ENCODE assay signal across 25 cellular contexts in the genomic region with DNA sequence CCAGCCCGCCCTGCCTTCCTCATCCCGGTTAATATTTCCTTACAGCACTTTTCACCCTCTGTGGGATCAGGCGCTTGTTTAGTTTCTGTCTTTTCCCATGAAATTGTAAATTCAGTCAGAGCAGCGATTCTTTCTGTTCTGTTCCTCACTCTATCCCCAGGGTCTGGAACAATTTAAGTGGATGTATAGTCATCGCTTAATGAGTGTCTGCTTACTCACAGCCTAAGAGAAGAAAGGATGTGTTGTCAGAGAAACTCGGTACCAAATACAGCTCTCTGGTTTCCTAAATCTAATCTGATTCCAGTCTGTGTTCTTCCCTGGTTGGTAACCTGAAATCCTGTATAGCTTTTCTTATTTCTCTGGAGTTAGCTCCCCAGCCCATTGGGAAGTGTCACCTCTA. TPM values are rescaled to one million over a fixed set of nuclear protein-coding genes. Genes with fewer than 3 reads are reported as not detected.
DNase-seq lines count a peak whose midpoint lies in the region; ATAC-seq and TF ChIP-seq lines count a peak whose summit lies in the region.
"Had no signal": no experiment of that assay in that cellular context is flagged by ENCODE, and none has a peak within 500 bp of the region (broad histone marks: within the 10 kb centered on the region; RNA-seq: fewer than 3 reads in every experiment).

No MANE protein-coding gene starts in this region.

- no peak overlapping the region for H3K4me3 ChIP-seq in AG10803 (ENCODE audit: low read length)
- H3K4me3 ChIP-seq: A549, BLaER1, prostate gland, stomach had no signal

- peak; percentile 63 for DNase-seq in AG10803 (ENCODE audit: low read depth)
- DNase-seq in HT1080 (ENCODE audit: low read depth): peak; percentile 44
- peak; percentile 61 for DNase-seq in foreskin melanocyte
- no peak for DNase-seq in NCI-H510A (lab: John Stamatoyannopoulos, UW)
- no peak for DNase-seq in Right ventricle myocardium inferior (ENCODE audit: missing footprints)
- DNase-seq in activated T-cell treated with anti-CD3 and anti-CD28 coated beads, Interleukin-2, amount 50 U/mL, for 1 hour: no peak
- DNase-seq: activated CD4-positive, alpha-beta T cell treated with anti-CD3 and anti-CD28 coated beads for 1 hour; activated CD8-positive, alpha-beta T cell treated with anti-CD3 and anti-CD28 coated beads for 36 hours; activated effector memory CD4-positive, alpha-beta T cell treated with Interleukin-2 at 50 U/mL for 16 hours; activated naive CD8-positive, alpha-beta T cell treated with anti-CD3 and anti-CD28 coated beads for 36 hours; cerebellar nuclear complex; COR-L47; DMS79 treated with DMSO at 0.1 percent for 48 hours; MM.1S; NCI-H1436; OCI-M1; stomach; T-cell; trophoblast cell had no signal

- peak overlapping the region; percentile 46 for H3K27ac ChIP-seq in angular gyrus (ENCODE audit: low read depth, low read length)
- H3K27ac ChIP-seq: A549, BLaER1, epithelial cell of prostate, prostate gland, stomach had no signal

- no peak for ATAC-seq in HG03159 (IDR thresholded peaks at IDR 0.05; ENCODE audit: unreplicated experiment)
- no peak for ATAC-seq in Right ventricle myocardium inferior
- ATAC-seq: A549; activated CD8-positive, alpha-beta T cell treated with anti-CD3 and anti-CD28 coated beads for 36 hours; T-cell had no signal

- TF ChIP-seq CTCF in AG10803 (conservative IDR thresholded peaks at IDR 0.05; ENCODE audit: low read length): no peak

- intact Hi-C loops in Right ventricle myocardium inferior (cut with DNase I): no loop called here

RNA-seq across cellular contexts. Expression of a gene that starts 44.9 kb away (rescaled TPM):
- total RNA-seq in HT1080 (2014; rRNA removed; shearing (Covaris generic)): 2.2 and 3.2 TPM in 2 replicates
- 1.1 and 2.4 TPM in 2 replicates for polyA plus RNA-seq in HT1080 (2015; cell fraction: cytosol; rRNA removed)
- 11.4 and 34.0 TPM in 2 replicates for polyA plus RNA-seq in HT1080 (2015; cell fraction: nucleus; rRNA removed)
- 9.5 TPM for total RNA-seq in Right ventricle myocardium inferior

Comparison
In these comparisons a context has a peak if more than half of its experiments do, and no peak if none do; other contexts are left out.
1. DNase-seq: peak in AG10803 (single experiment), HT1080 (single experiment) and foreskin melanocyte (single experiment); none in NCI-H510A (single experiment), Right ventricle myocardium inferior (single experiment) and activated T-cell treated with anti-CD3 and anti-CD28 coated beads, Interleukin-2, amount 50 U/mL, for 1 hour (single experiment).